ENCODE assay signal across 8 cellular contexts in genomic region chr13:108215428-108215827, GRCh38. TPM values are rescaled to one million over a fixed set of nuclear protein-coding genes. Genes with fewer than 3 reads are reported as not detected.
A peak's percentile ranks its signal among the peaks of the same experiment; 100 is the strongest.
DNase-seq lines count a peak whose midpoint lies in the region; ATAC-seq and TF ChIP-seq lines count a peak whose summit lies in the region.

Gene LIG4, minus strand, starts transcription at chr13:108215536. Its CDS starts 4,268 bp downstream, at chr13:108211268.

- H2AFZ ChIP-seq in hepatocyte, result peak within 1 kb of the TSS; percentile 64

- no peaks in the 10 kb centered on the region for H3K9me2 ChIP-seq in hepatocyte (replicated peaks; ENCODE audit: insufficient read depth)

- H3K27ac Mint-ChIP-seq in T-helper 2 cell treated with Interferon-gamma antibody and Interleukin-4, amounts not matched to agents 5 μg/mL and 100 μg/mL, for 36 hours, result peak within 1 kb of the TSS; percentile 82

- in situ Hi-C loops in astrocyte of the cerebellum (cut with HindIII; ENCODE audit: low sequenced_read_pairs), result no loop called here

- H3K27ac ChIP-seq in hepatocyte (peak within 1 kb of the TSS; percentile 57), aorta (ENCODE audit: low read depth in 1 of 2, low read length in 2 of 2) (peak within 1 kb of the TSS in 1 of 2 donors; percentile 3)

- peak; percentile 69 for ATAC-seq in GM18505 (IDR thresholded peaks at IDR 0.05; ENCODE audit: unreplicated experiment)
- peak; percentile 67 for ATAC-seq in HG02970 (IDR thresholded peaks at IDR 0.05; ENCODE audit: low FRiP score, unreplicated experiment)
- ATAC-seq in aorta (ENCODE audit: low FRiP score), result peak; percentile 89

- H3K9me3 ChIP-seq in hepatocyte (ENCODE audit: low read depth) (no peaks in the 10 kb centered on the region), aorta (ENCODE audit: control insufficient read depth, low read length) (no peaks in the 10 kb centered on the region)

- H3K36me3 ChIP-seq in hepatocyte (replicated peaks; ENCODE audit: insufficient read depth, low read depth) (no peaks in the 10 kb centered on the region), aorta (ENCODE audit: control insufficient read depth in 1 of 2, insufficient read depth in 2 of 2, low read length in 1 of 2) (no peaks in the 10 kb centered on the region)

- H3K27me3 ChIP-seq in hepatocyte, result no peaks in the 10 kb centered on the region
- no peaks in the 10 kb centered on the region for H3K27me3 ChIP-seq in aorta (ENCODE audit: control insufficient read depth in 1 of 2, insufficient read depth in 2 of 2, low read length in 1 of 2)

- H3K4me1 ChIP-seq in hepatocyte (ENCODE audit: insufficient read depth), result peaks cover 22% of the 10 kb centered on the region
- peaks cover 2 to 3% of the 10 kb centered on the region in 2 donors for H3K4me1 ChIP-seq in aorta (ENCODE audit: control insufficient read depth in 1 of 2, insufficient read depth in 2 of 2, low read length in 2 of 2)

- peaks cover 51% of the 10 kb centered on the region for H3K4me1 Mint-ChIP-seq in T-helper 2 cell treated with Interferon-gamma antibody and Interleukin-4, amounts not matched to agents 5 μg/mL and 100 μg/mL, for 36 hours (ENCODE audit: low read depth)

- H4K20me1 ChIP-seq in hepatocyte (ENCODE audit: insufficient read depth, poor library complexity, severe bottlenecking), result no peaks in the 10 kb centered on the region

- H3K36me3 Mint-ChIP-seq in T-helper 2 cell treated with Interferon-gamma antibody and Interleukin-4, amounts not matched to agents 5 μg/mL and 100 μg/mL, for 36 hours (ENCODE audit: low read depth), result peaks cover 12% of the 10 kb centered on the region

- no peaks in the 10 kb centered on the region for H3K9me3 Mint-ChIP-seq in T-helper 2 cell treated with Interferon-gamma antibody and Interleukin-4, amounts not matched to agents 5 μg/mL and 100 μg/mL, for 36 hours

- peak within 1 kb of the TSS; percentile 93 for H3K4me3 Mint-ChIP-seq in T-helper 2 cell treated with Interferon-gamma antibody and Interleukin-4, amounts not matched to agents 5 μg/mL and 100 μg/mL, for 36 hours

- H3K4me3 ChIP-seq in astrocyte of the cerebellum (ENCODE audit: low read depth, low read length) (peak within 1 kb of the TSS; percentile 41), hepatocyte (peak within 1 kb of the TSS; percentile 22), aorta (ENCODE audit: low read length in 2 of 2) (peak within 1 kb of the TSS; percentile 18 to 73)

- TF ChIP-seq POLR2A in GM18505 (IDR thresholded peaks at IDR 0.05; ENCODE audit: borderline replicate concordance, extremely low read depth, insufficient read depth, insufficient read length), result peak; percentile 75

- DNase-seq in NCI-H1930 (lab: John Stamatoyannopoulos, UW), result peak; percentile 98 to 99
- peak; percentile 90 for DNase-seq in T-helper 2 cell treated with Interferon-gamma antibody and Interleukin-4, amounts not matched to agents 5 μg/mL and 100 μg/mL, for 36 hours (ENCODE audit: low spot score)
- peak; percentile 81 for DNase-seq in astrocyte of the cerebellum (ENCODE audit: low read depth)
- peak; percentile 98 for DNase-seq in hepatocyte (ENCODE audit: low spot score)
- peak; percentile 87 for DNase-seq in renal cortical epithelial cell (ENCODE audit: low read depth)
- DNase-seq in aorta, result peak; percentile 95 to 97

- TF ChIP-seq CTCF in astrocyte of the cerebellum (IDR thresholded peaks at IDR 0.05; ENCODE audit: low read depth, low read length, missing control alignments), result no peak
- no peak for TF ChIP-seq CTCF in hepatocyte (IDR thresholded peaks at IDR 0.05; ENCODE audit: poor library complexity)

- peaks cover 37% of the 10 kb centered on the region for H3K79me2 ChIP-seq in hepatocyte

- intact Hi-C loops in aorta (cut with DNase I), result no loop called here

- no peaks in the 10 kb centered on the region for H3K27me3 Mint-ChIP-seq in T-helper 2 cell treated with Interferon-gamma antibody and Interleukin-4, amounts not matched to agents 5 μg/mL and 100 μg/mL, for 36 hours (ENCODE audit: low read depth)

- peak within 1 kb of the TSS; percentile 87 for H3K4me2 ChIP-seq in hepatocyte

- WGBS in hepatocyte (ENCODE audit: low lambda C conversion rate, missing lambda C conversion rate), result 0% methylated on average over 26 of the region's 26 CpGs
- 0% methylated on average over 18 to 25 of the region's 26 CpGs for WGBS in aorta, 2 donors

RNA-seq across cellular contexts. Expression of gene LIG4, which starts in this region (rescaled TPM):
- total RNA-seq in hepatocyte (18.8 and 19.2 TPM in 2 replicates), renal cortical epithelial cell (20.3 and 27.5 TPM in 2 replicates), aorta (10 to 100 TPM; 10.3 to 12.7 TPM)
- polyA plus RNA-seq in hepatocyte (5.3 and 6.1 TPM in 2 replicates), aorta (1 to 10 TPM; 4.3 to 8.9 TPM)
